ENCODE assay signal across 25 cellular contexts in genomic region chr3:191985691-191986090, GRCh38.
DNase-seq lines count a peak whose midpoint lies in the region; TF ChIP-seq lines count a peak whose summit lies in the region.
"Had no signal": no experiment of that assay in that cellular context is flagged by ENCODE, and none has a peak within 500 bp of the region (broad histone marks: within the 10 kb centered on the region; RNA-seq: fewer than 3 reads in every experiment).

No MANE protein-coding gene starts in this region.

- no peak overlapping the region for H3K4me3 ChIP-seq in epithelial cell of esophagus (ENCODE audit: low read length)
- H3K4me3 ChIP-seq: right lobe of liver, stomach, thyroid gland, vagina had no signal

- peak; percentile 13 for DNase-seq in HS-5 (ENCODE audit: low read depth)
- peak; percentile 72 for DNase-seq in RPMI7951 (ENCODE audit: low read depth)
- DNase-seq in epithelial cell of esophagus (ENCODE audit: low read depth) = peak; percentile 30
- peak; percentile 1 for DNase-seq in stromal cell of bone marrow (ENCODE audit: low read depth)
- no peak for DNase-seq in DMS153 treated with DMSO at 0.1 percent for 48 hours (lab: John Stamatoyannopoulos, UW; ENCODE audit: unreplicated experiment)
- no peak for DNase-seq in NCI-H1105 treated with DMSO at 0.1 percent for 48 hours (lab: John Stamatoyannopoulos, UW)
- no peak for DNase-seq in erythroblast (lab: John Stamatoyannopoulos, UW)
- DNase-seq: activated CD8-positive, alpha-beta T cell treated with anti-CD3 and anti-CD28 coated beads, Interleukin-2, amount 10 ng/mL, durations not matched to agents 7 days and 5 days; activated T-cell treated with anti-CD3 and anti-CD28 coated beads for 4 hours; amygdala; DMS 273 treated with DMSO at 0.1 percent for 48 hours; effector CD4-positive, alpha-beta T cell; head of caudate nucleus; IMR-90; kidney; naive thymus-derived CD4-positive, alpha-beta T cell; NCI-H1092; NCI-H1694 treated with DMSO at 0.1 percent for 48 hours; NCI-H82; right lobe of liver; Right ventricle myocardium superior; stimulated activated CD4-positive, alpha-beta T cell treated with anti-CD3 and anti-CD28 coated beads, Interleukin-2, amount 100 ng/mL, for 48 hours; stomach; thyroid gland had no signal

- TF ChIP-seq CTCF in epithelial cell of esophagus (IDR thresholded peaks at IDR 0.05; ENCODE audit: insufficient read depth, low read depth, low read length, missing control alignments) = no peak

- no peak for TF ChIP-seq POLR2A in erythroblast (IDR thresholded peaks at IDR 0.05; ENCODE audit: low read length)

Comparison
In these comparisons a context has a peak if more than half of its experiments do, and no peak if none do; other contexts are left out.
1. DNase-seq: peak in HS-5 (single experiment), RPMI7951 (single experiment), epithelial cell of esophagus (single experiment) and stromal cell of bone marrow (single experiment); none in DMS153 treated with DMSO at 0.1 percent for 48 hours (single experiment), NCI-H1105 treated with DMSO at 0.1 percent for 48 hours (single experiment) and erythroblast (0 of 2).